ENCODE assay signal across 8 cellular contexts in genomic region chr1:21933397-21934248, GRCh38. TPM values are rescaled to one million over a fixed set of nuclear protein-coding genes. Genes with fewer than 3 reads are reported as not detected.
DNase-seq lines count a peak whose midpoint lies in the region; ATAC-seq and TF ChIP-seq lines count a peak whose summit lies in the region.

No MANE protein-coding gene starts in this region.

- ATAC-seq in HG03378 (IDR thresholded peaks at IDR 0.05; ENCODE audit: unreplicated experiment) (no peak), GM21825 (IDR thresholded peaks at IDR 0.05; ENCODE audit: unreplicated experiment) (no peak)

- no peak for TF ChIP-seq CTCF in cardiac fibroblast (IDR thresholded peaks at IDR 0.05; ENCODE audit: low read depth, low read length)

- DNase-seq in A172 (ENCODE audit: low spot score) (peak; percentile 68), NCI-H1092 treated with DMSO at 0.1 percent for 48 hours (lab: John Stamatoyannopoulos, UW) (peak; percentile 68), cardiac fibroblast (ENCODE audit: low read depth in 2 of 2) (peak in 1 of 2 donors; percentile 57), lung microvascular endothelial cell (ENCODE audit: low read depth in 2 of 2) (peak; percentile 76 to 87), SW480 (ENCODE audit: low spot score) (no peak), AG08396 (ENCODE audit: low spot score) (no peak)

- peak overlapping the region; percentile 29 to 47 for H3K4me3 ChIP-seq in cardiac fibroblast (replicated peaks in 1 of 2; ENCODE audit: low read depth in 2 of 2, low read length in 2 of 2)

RNA-seq across cellular contexts. Expression of gene HSPG2, which starts 3.5 kb away (rescaled TPM):
- 17.9 and 18.3 TPM in 2 replicates for total RNA-seq in A172 (2014; rRNA removed; shearing (Covaris generic))
- 250 and 367 TPM in 2 replicates for total RNA-seq in lung microvascular endothelial cell

RNA-seq across cellular contexts. Expression of gene CELA3B, which starts 43.2 kb away (rescaled TPM):
- not detected in 2 replicates for total RNA-seq in A172 (2014; rRNA removed; shearing (Covaris generic))
- total RNA-seq in lung microvascular endothelial cell = under 0.01 TPM in 1 of 2 replicates, not detected in the other

Comparison
In these comparisons a context has a peak if more than half of its experiments do, and no peak if none do; other contexts are left out.
1. DNase-seq: peak in A172 (single experiment), NCI-H1092 treated with DMSO at 0.1 percent for 48 hours (single experiment) and lung microvascular endothelial cell (2 of 2); none in SW480 (single experiment) and AG08396 (single experiment).
2. RNA of gene HSPG2, which starts 3.5 kb away (total RNA-seq): 250 to 367 TPM in lung microvascular endothelial cell; 17.9 to 18.3 TPM in A172; every median in the first group is over 10 times any median in the second.